ENCODE assay signal across 2 cellular contexts in the genomic region with DNA sequence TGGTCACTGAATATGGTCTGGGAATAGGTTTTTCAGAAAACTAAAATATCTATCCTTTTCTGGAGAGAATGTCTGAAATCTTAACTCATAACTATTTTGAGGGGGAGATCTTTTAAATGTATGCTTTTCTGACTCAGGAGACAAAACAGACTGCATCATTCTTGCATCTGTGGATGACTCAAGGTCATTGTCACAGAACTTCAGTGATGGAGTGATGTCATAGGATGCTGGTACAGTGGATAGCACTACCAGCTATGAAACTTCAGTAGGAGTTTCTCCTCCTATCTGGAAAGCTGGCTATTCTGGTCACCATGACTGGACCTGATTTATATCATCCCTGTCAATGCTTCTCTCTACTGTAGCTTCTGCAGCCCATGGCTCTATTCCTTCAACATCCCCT.
TF ChIP-seq lines count a peak whose summit lies in the region.

No MANE protein-coding gene starts in this region.

TF ChIP-seq in HepG2, 621 proteins besides CTCF, POLR2A, EP300 and RAD21:
- 0 out of 2 replicates have a peak, but pooled peaks have one; percentile 52 for TF ChIP-seq CREB1 (IDR thresholded peaks at IDR 0.05)
- no peak for TF ChIP-seq CREB1 (CRISPR knock-in tag; IDR thresholded peaks at IDR 0.05)
- TF ChIP-seq ZNF577 (CRISPR knock-in tag; IDR thresholded peaks at IDR 0.05; ENCODE audit: borderline replicate concordance, low read depth): no peak
- TF ChIP-seq ZNF790 (CRISPR knock-in tag; IDR thresholded peaks at IDR 0.05; ENCODE audit: borderline replicate concordance): no peak
- TF ChIP-seq PCBP1 (IDR thresholded peaks at IDR 0.05; ENCODE audit: borderline replicate concordance, low read depth, low read length): no peak
- TF ChIP-seq, protein P1, sequence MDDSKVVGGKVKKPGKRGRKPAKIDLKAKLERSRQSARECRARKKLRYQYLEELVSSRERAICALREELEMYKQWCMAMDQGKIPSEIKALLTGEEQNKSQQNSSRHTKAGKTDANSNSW (CRISPR knock-in tag; IDR thresholded peaks at IDR 0.05; ENCODE audit: borderline replicate concordance): no peak
- no peak for TF ChIP-seq ZNF572 (CRISPR knock-in tag; IDR thresholded peaks at IDR 0.05)

TF ChIP-seq in GM12878, 131 proteins besides CTCF, POLR2A, EP300 and RAD21:
- TF ChIP-seq, protein P2, sequence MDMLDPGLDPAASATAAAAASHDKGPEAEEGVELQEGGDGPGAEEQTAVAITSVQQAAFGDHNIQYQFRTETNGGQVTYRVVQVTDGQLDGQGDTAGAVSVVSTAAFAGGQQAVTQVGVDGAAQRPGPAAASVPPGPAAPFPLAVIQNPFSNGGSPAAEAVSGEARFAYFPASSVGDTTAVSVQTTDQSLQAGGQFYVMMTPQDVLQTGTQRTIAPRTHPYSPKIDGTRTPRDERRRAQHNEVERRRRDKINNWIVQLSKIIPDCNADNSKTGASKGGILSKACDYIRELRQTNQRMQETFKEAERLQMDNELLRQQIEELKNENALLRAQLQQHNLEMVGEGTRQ (IDR thresholded peaks at IDR 0.05; ENCODE audit: borderline replicate concordance, low read depth, low read length): no peak
- peak; percentile 57; the same call in 1 of the 2 replicates for TF ChIP-seq CREB1 (IDR thresholded peaks at IDR 0.05; ENCODE audit: low read depth)
